In the genomic region with DNA sequence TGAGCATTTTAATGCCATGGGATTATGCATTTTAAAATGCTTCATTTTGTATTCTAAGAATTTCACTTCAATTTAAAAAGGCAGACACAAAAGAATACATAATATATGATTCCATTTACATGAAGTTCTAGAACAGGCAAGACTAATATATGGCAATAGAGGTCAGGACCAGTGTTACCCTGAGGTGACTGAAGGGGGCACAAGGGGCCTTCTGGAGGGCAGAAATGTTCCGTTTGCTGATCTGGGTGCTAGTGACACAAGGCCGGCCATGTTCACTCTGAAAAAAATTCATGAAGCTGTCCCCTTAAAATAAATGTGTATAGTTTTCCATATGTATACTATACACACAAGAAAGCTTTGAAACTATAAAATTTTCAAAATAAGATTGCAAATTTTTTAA, we compare ENCODE assay signal across 1 cellular context.
TF ChIP-seq lines count a peak whose summit lies in the region.

No MANE protein-coding gene starts in this region.

TF ChIP-seq in GM12878, 131 proteins besides CTCF, POLR2A, EP300 and RAD21:
- 0 out of 2 replicates have a peak, but pooled peaks have one; percentile 23 for TF ChIP-seq YY1 (IDR thresholded peaks at IDR 0.05; ENCODE audit: low read depth, low read length)
- TF ChIP-seq SMC3 (IDR thresholded peaks at IDR 0.05; ENCODE audit: borderline replicate concordance, low read length), result peak; percentile 48; the same call in 1 of the 2 replicates
- TF ChIP-seq TAF1 (IDR thresholded peaks at IDR 0.05; ENCODE audit: borderline replicate concordance, low read depth, low read length), result no peak
